22 cellular contexts compared by ENCODE assay signal in genomic region chr13:63201493-63201892, GRCh38.
"Had no signal": no experiment of that assay in that cellular context is flagged by ENCODE, and none has a peak within 500 bp of the region (broad histone marks: within the 10 kb centered on the region; RNA-seq: fewer than 3 reads in every experiment).

No MANE protein-coding gene starts in this region.

- FAIRE-seq: endothelial cell of umbilical vein had no signal

- H3K27ac ChIP-seq: esophagus muscularis mucosa, foreskin keratinocyte, heart right ventricle, neutrophil, prostate gland, right atrium auricular region, testis, tibial artery had no signal

- H3K36me3 ChIP-seq: esophagus muscularis mucosa, heart right ventricle, neutrophil, prostate gland, right atrium auricular region, tibial artery had no signal

- H3K9me3 ChIP-seq: esophagus muscularis mucosa, neutrophil, prostate gland, right atrium auricular region, testis, tibial artery had no signal

- H3K4me3 ChIP-seq: esophagus muscularis mucosa, heart right ventricle, lung, mucosa of descending colon, prostate gland, right atrium auricular region, testis, tibial artery had no signal

- DNase-seq: cerebellar nuclear complex; effector CD8-positive, alpha-beta T cell; endodermal cell; foreskin keratinocyte; glutamatergic neuron; heart right ventricle; hippocampal formation; islet precursor cell; mucosa of descending colon; naive B cell; stimulated activated CD4-positive, alpha-beta T cell treated with anti-CD3 and anti-CD28 coated beads, Interleukin-2, amount 100 ng/mL, for 24 hours; stimulated activated CD4-positive, alpha-beta T cell treated with anti-CD3 and anti-CD28 coated beads, Interleukin-4, amount 100 ng/mL, for 4 hours; stimulated activated naive CD8-positive, alpha-beta T cell treated with anti-CD3 and anti-CD28 coated beads, Interleukin-15, Interleukin-2, amounts not matched to agents 100 U/mL and 50 U/mL, for 24 hours; substantia nigra; testis; tibial artery had no signal

- H3K27me3 ChIP-seq: esophagus muscularis mucosa, foreskin keratinocyte, heart right ventricle, neutrophil, right atrium auricular region, testis, tibial artery had no signal

- H3K4me1 ChIP-seq: esophagus muscularis mucosa, foreskin keratinocyte, heart right ventricle, prostate gland, right atrium auricular region, testis, tibial artery had no signal
